ENCODE assay signal across 24 cellular contexts in the genomic region with DNA sequence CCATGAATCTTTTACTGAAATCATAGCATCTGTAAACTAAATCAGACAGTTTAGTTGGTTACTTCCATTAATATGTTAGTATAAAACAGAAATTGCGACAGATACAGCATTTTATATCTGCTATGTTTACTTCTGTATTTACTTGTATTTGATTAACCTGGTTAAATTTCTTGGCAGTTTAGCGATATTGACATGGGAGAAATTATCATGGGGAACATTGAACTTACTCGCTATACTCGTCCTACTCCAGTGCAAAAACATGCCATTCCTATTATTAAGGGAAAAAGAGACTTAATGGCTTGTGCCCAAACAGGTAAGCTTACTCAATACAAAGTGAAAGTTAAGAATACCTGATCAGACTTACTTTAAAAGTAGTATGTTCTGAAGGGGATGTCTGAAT. TPM values are rescaled to one million over a fixed set of nuclear protein-coding genes. Genes with fewer than 3 reads are reported as not detected.
"Had no signal": no experiment of that assay in that cellular context is flagged by ENCODE, and none has a peak within 500 bp of the region (broad histone marks: within the 10 kb centered on the region; RNA-seq: fewer than 3 reads in every experiment).

No MANE protein-coding gene starts in this region.

- ATAC-seq: stimulated activated effector memory CD8-positive, alpha-beta T cell treated with anti-CD3 and anti-CD28 coated beads, Interleukin-12 subunit alpha, Interleukin-12 subunit beta, amount 100 ng/mL, for 72 hours; stimulated activated memory B cell treated with anti-CD40 and anti-IgM and Interleukin-4, amounts not matched to agents 10 μg/mL and 1 μg/mL and 100 μg/mL, for 72 hours; stimulated activated naive B cell treated with anti-CD40 and anti-IgM and Interleukin-4, amounts not matched to agents 10 μg/mL and 1 μg/mL and 100 μg/mL, for 72 hours; stimulated activated naive CD8-positive, alpha-beta T cell treated with anti-CD3 and anti-CD28 coated beads, Interleukin-15, amount 100 ng/mL, for 72 hours; stimulated activated naive CD8-positive, alpha-beta T cell treated with anti-CD3 and anti-CD28 coated beads, Interleukin-15, Interleukin-2, amounts not matched to agents 100 U/mL and 50 U/mL, for 24 hours; upper lobe of right lung had no signal

- DNase-seq: stimulated activated CD4-positive, alpha-beta T cell treated with anti-CD3 and anti-CD28 coated beads, Interleukin-2, amount 100 ng/mL, for 48 hours; stimulated activated CD4-positive, alpha-beta T cell treated with anti-CD3 and anti-CD28 coated beads, Interleukin-4, amount 100 ng/mL, for 1 hour; stimulated activated CD4-positive, alpha-beta T cell treated with anti-CD3 and anti-CD28 coated beads, Interleukin-4, amount 100 ng/mL, for 24 hours; stimulated activated CD4-positive, alpha-beta T cell treated with anti-CD3 and anti-CD28 coated beads, Interleukin-4, amount 100 ng/mL, for 4 hours; stimulated activated CD8-positive, alpha-beta memory T cell treated with anti-CD3 and anti-CD28 coated beads, Interleukin-4, amount 100 ng/mL, for 48 hours; stimulated activated naive B cell treated with anti-CD40 and anti-IgM and Interleukin-4, amounts not matched to agents 10 μg/mL and 1 μg/mL and 100 μg/mL, for 72 hours; stimulated activated naive CD4-positive, alpha-beta T cell; stimulated activated naive CD4-positive, alpha-beta T cell treated with Interleukin-2 at 50 U/mL for 16 hours; stimulated activated naive CD8-positive, alpha-beta T cell treated with anti-CD3 and anti-CD28 coated beads, Interleukin-15, amount 100 ng/mL, for 72 hours; stimulated activated naive CD8-positive, alpha-beta T cell treated with anti-CD3 and anti-CD28 coated beads, Interleukin-15, Interleukin-2, amounts not matched to agents 100 U/mL and 50 U/mL, for 24 hours; stomach; testis; thyroid gland; tibial artery; transverse colon; trophoblast cell; upper lobe of left lung; upper lobe of right lung; uterus had no signal

RNA-seq across cellular contexts. Expression of gene DDX3Y, which starts 8.9 kb away (rescaled TPM):
- total RNA-seq: ureter, urinary bladder, uterus, vagina had no signal
